Comparison of ENCODE assay signal across 20 cellular contexts in genomic region chr3:54550216-54550977, GRCh38.
DNase-seq lines count a peak whose midpoint lies in the region; ATAC-seq and TF ChIP-seq lines count a peak whose summit lies in the region.
"Had no signal": no experiment of that assay in that cellular context is flagged by ENCODE, and none has a peak within 500 bp of the region (broad histone marks: within the 10 kb centered on the region; RNA-seq: fewer than 3 reads in every experiment).

No MANE protein-coding gene starts in this region.

- H3K4me3 Mint-ChIP-seq in GM23338, result no peak overlapping the region

- H3K4me2 ChIP-seq in GM23338, result no peak overlapping the region

- no peaks in the 10 kb centered on the region; the same call in 2 of the 3 replicates for H3K9me3 Mint-ChIP-seq in GM23338

- no peak overlapping the region for H2AFZ ChIP-seq in GM23338

- H3K79me2 ChIP-seq in GM23338 (replicated peaks; ENCODE audit: insufficient read depth), result no peaks in the 10 kb centered on the region

- H3K4me3 ChIP-seq in GM23338, result no peak overlapping the region
- H3K4me3 ChIP-seq: GM12878, SK-N-MC had no signal

- no peaks in the 10 kb centered on the region for H3K36me3 ChIP-seq in GM23338 (ENCODE audit: insufficient read depth)

- DNase-seq in NCI-H1694 treated with DMSO at 0.1 percent for 48 hours (lab: John Stamatoyannopoulos, UW), result peak; percentile 0
- DNase-seq in NCI-H1694 (lab: John Stamatoyannopoulos, UW), result no peak
- DNase-seq in GM23338 (ENCODE audit: low spot score), result no peak
- DNase-seq in inferior parietal cortex (ENCODE audit: extremely low spot score), result peak; percentile 36
- peak; percentile 46 for DNase-seq in superior temporal gyrus (ENCODE audit: extremely low spot score)
- DNase-seq in stimulated activated CD4-positive, alpha-beta T cell treated with anti-CD3 and anti-CD28 coated beads, Interleukin-1b, Interleukin-23, amount 100 ng/mL, for 48 hours, result no peak
- DNase-seq in activated naive CD4-positive, alpha-beta T cell treated with anti-CD3 and anti-CD28 coated beads, Interleukin-2, amount 50 U/mL, for 16 hours, result no peak
- DNase-seq in DMS153 treated with DMSO at 0.1 percent for 48 hours (lab: John Stamatoyannopoulos, UW; ENCODE audit: unreplicated experiment), result no peak
- DNase-seq: C1 segment of cervical spinal cord; EL; Kasumi-1; MM.1S; NCI-H1092; NCI-H1436 treated with DMSO at 0.1 percent for 48 hours; NCI-H446; NCI-H526 treated with DMSO at 0.1 percent for 48 hours; NK-92 treated with Interleukin-12 subunit alpha and Interleukin-12 subunit beta, amount 100 ng/mL, for 24 hours had no signal

- peaks cover 4% of the 10 kb centered on the region for H3K27me3 Mint-ChIP-seq in GM23338 (ENCODE audit: insufficient read depth, low read depth, poor library complexity)

- no peaks in the 10 kb centered on the region for H4K20me1 ChIP-seq in GM23338 (replicated peaks; ENCODE audit: insufficient read depth)

- no peaks in the 10 kb centered on the region for H3F3A ChIP-seq in GM23338 (replicated peaks; ENCODE audit: low read depth)

- no peak for TF ChIP-seq CTCF in GM23338 (conservative IDR thresholded peaks at IDR 0.05; ENCODE audit: low read depth in 2 of 2)

- no peaks in the 10 kb centered on the region for H3K4me1 ChIP-seq in GM23338 (ENCODE audit: insufficient read depth)

- H3K36me3 Mint-ChIP-seq in GM23338 (ENCODE audit: low read depth), result no peaks in the 10 kb centered on the region

- peaks cover 4% of the 10 kb centered on the region; the same call in 1 of the 2 replicates for H3K9me2 ChIP-seq in GM23338 (ENCODE audit: insufficient read depth)

- ATAC-seq in GM23338, result peak; percentile 66
- ATAC-seq: GM12878, HCT116 had no signal

- no peak overlapping the region for H3K27ac ChIP-seq in GM23338 (ENCODE audit: low read depth)
- H3K27ac ChIP-seq: SK-N-MC had no signal

- peaks cover 6% of the 10 kb centered on the region; the same call in 2 of the 3 replicates for H3K4me1 Mint-ChIP-seq in GM23338

- H3K27me3 ChIP-seq in GM23338 (ENCODE audit: insufficient read depth), result no peaks in the 10 kb centered on the region

- H3K27ac Mint-ChIP-seq in GM23338, result no peak overlapping the region

TF ChIP-seq in GM23338, 12 proteins besides CTCF, POLR2A, EP300 and RAD21:
- TF ChIP-seq NANOG (IDR thresholded peaks at IDR 0.05; ENCODE audit: borderline replicate concordance) (no peak), ZNF462 (CRISPR knock-in tag; IDR thresholded peaks at IDR 0.05) (no peak), ZNF331 (CRISPR knock-in tag; IDR thresholded peaks at IDR 0.05; ENCODE audit: low read depth) (no peak), CREB1 (CRISPR knock-in tag; IDR thresholded peaks at IDR 0.05; ENCODE audit: low read depth) (no peak), JUNB (IDR thresholded peaks at IDR 0.05; ENCODE audit: unreplicated experiment) (no peak), STAT1 (IDR thresholded peaks at IDR 0.05; ENCODE audit: unreplicated experiment) (no peak), EZH2phosphoT487 (IDR thresholded peaks at IDR 0.05; ENCODE audit: unreplicated experiment) (no peak), EZH2 (IDR thresholded peaks at IDR 0.05; ENCODE audit: low read depth, unreplicated experiment) (no peak), ZNF114 (CRISPR knock-in tag; IDR thresholded peaks at IDR 0.05) (no peak), POLR2AphosphoS5 (IDR thresholded peaks at IDR 0.05; ENCODE audit: low read depth) (no peak)
- TF ChIP-seq, protein P1, sequence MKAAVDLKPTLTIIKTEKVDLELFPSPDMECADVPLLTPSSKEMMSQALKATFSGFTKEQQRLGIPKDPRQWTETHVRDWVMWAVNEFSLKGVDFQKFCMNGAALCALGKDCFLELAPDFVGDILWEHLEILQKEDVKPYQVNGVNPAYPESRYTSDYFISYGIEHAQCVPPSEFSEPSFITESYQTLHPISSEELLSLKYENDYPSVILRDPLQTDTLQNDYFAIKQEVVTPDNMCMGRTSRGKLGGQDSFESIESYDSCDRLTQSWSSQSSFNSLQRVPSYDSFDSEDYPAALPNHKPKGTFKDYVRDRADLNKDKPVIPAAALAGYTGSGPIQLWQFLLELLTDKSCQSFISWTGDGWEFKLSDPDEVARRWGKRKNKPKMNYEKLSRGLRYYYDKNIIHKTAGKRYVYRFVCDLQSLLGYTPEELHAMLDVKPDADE (IDR thresholded peaks at IDR 0.05), result no peak
- TF ChIP-seq, protein P2, sequence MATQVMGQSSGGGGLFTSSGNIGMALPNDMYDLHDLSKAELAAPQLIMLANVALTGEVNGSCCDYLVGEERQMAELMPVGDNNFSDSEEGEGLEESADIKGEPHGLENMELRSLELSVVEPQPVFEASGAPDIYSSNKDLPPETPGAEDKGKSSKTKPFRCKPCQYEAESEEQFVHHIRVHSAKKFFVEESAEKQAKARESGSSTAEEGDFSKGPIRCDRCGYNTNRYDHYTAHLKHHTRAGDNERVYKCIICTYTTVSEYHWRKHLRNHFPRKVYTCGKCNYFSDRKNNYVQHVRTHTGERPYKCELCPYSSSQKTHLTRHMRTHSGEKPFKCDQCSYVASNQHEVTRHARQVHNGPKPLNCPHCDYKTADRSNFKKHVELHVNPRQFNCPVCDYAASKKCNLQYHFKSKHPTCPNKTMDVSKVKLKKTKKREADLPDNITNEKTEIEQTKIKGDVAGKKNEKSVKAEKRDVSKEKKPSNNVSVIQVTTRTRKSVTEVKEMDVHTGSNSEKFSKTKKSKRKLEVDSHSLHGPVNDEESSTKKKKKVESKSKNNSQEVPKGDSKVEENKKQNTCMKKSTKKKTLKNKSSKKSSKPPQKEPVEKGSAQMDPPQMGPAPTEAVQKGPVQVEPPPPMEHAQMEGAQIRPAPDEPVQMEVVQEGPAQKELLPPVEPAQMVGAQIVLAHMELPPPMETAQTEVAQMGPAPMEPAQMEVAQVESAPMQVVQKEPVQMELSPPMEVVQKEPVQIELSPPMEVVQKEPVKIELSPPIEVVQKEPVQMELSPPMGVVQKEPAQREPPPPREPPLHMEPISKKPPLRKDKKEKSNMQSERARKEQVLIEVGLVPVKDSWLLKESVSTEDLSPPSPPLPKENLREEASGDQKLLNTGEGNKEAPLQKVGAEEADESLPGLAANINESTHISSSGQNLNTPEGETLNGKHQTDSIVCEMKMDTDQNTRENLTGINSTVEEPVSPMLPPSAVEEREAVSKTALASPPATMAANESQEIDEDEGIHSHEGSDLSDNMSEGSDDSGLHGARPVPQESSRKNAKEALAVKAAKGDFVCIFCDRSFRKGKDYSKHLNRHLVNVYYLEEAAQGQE (IDR thresholded peaks at IDR 0.05; ENCODE audit: unreplicated experiment), result no peak
TF ChIP-seq in GM23338: peak in this region for 0.

Comparison
In these comparisons a context has a peak if more than half of its experiments do, and no peak if none do; other contexts are left out.
1. DNase-seq: peak in NCI-H1694 treated with DMSO at 0.1 percent for 48 hours (single experiment), inferior parietal cortex (single experiment) and superior temporal gyrus (single experiment); none in NCI-H1694 (single experiment), GM23338 (single experiment), stimulated activated CD4-positive, alpha-beta T cell treated with anti-CD3 and anti-CD28 coated beads, Interleukin-1b, Interleukin-23, amount 100 ng/mL, for 48 hours (single experiment), activated naive CD4-positive, alpha-beta T cell treated with anti-CD3 and anti-CD28 coated beads, Interleukin-2, amount 50 U/mL, for 16 hours (single experiment) and DMS153 treated with DMSO at 0.1 percent for 48 hours (single experiment).